In genomic region chr6:51107769-51108203, GRCh38 we compare ENCODE assay signal across 1 cellular context.
TF ChIP-seq lines count a peak whose summit lies in the region.

No MANE protein-coding gene starts in this region.

TF ChIP-seq in K562, 482 proteins besides CTCF, POLR2A, EP300 and RAD21 (continued from another document):
- TF ChIP-seq ZBTB5 (IDR thresholded peaks at IDR 0.05) (no peak), NONO (IDR thresholded peaks at IDR 0.05; ENCODE audit: low read depth in 2 of 2, low read length in 1 of 2) (no peak), MEIS2 (IDR thresholded peaks at IDR 0.05; ENCODE audit: partially characterized antibody) (peak; percentile 83), DEAF1 (CRISPR knock-in tag; IDR thresholded peaks at IDR 0.05) (peak; percentile 43; the same call in 1 of the 2 replicates), ZNF766 (CRISPR knock-in tag; conservative IDR thresholded peaks at IDR 0.05) (peak; percentile 89), ZNF239 (CRISPR knock-in tag; IDR thresholded peaks at IDR 0.05) (peak; percentile 80), ESRRA (IDR thresholded peaks at IDR 0.05; ENCODE audit: borderline replicate concordance, low read depth) (peak; percentile 48; the same call in 1 of the 2 replicates), OTX1 (CRISPR knock-in tag; IDR thresholded peaks at IDR 0.05) (peak; percentile 75; the same call in 1 of the 2 replicates), KDM1A (IDR thresholded peaks at IDR 0.05) (peak; percentile 61 to 62; a peak in 3 of 4 replicates), RNF219 (CRISPR knock-in tag; IDR thresholded peaks at IDR 0.05) (peak; percentile 77; the same call in 1 of the 2 replicates), ZNF165 (CRISPR knock-in tag; IDR thresholded peaks at IDR 0.05; ENCODE audit: borderline replicate concordance) (peak; percentile 82; the same call in 1 of the 2 replicates), HSF4 (CRISPR knock-in tag; IDR thresholded peaks at IDR 0.05; ENCODE audit: borderline replicate concordance) (peak; percentile 90)
TF ChIP-seq in K562: peak in this region for 138.
